In genomic region chr2:135252805-135253458, GRCh38 we compare ENCODE assay signal across 16 cellular contexts.
DNase-seq lines count a peak whose midpoint lies in the region; ATAC-seq, FAIRE-seq and TF ChIP-seq lines count a peak whose summit lies in the region.
"Had no signal": no experiment of that assay in that cellular context is flagged by ENCODE, and none has a peak within 500 bp of the region (broad histone marks: within the 10 kb centered on the region; RNA-seq: fewer than 3 reads in every experiment).

No MANE protein-coding gene starts in this region.

- no peak overlapping the region for H4K91ac ChIP-seq in H1 (replicated peaks; ENCODE audit: insufficient read length, low read length)

- H2AFZ ChIP-seq in HepG2 (ENCODE audit: low read length) (no peak overlapping the region), H1 (ENCODE audit: low read length) (no peak overlapping the region)

- no peak for TF ChIP-seq RAD21 in HepG2 (CRISPR knock-in tag; IDR thresholded peaks at IDR 0.05)
- no peak for TF ChIP-seq RAD21 in H1 (IDR thresholded peaks at IDR 0.05 in 1 of 2, conservative IDR thresholded peaks at IDR 0.05 in 1 of 2; ENCODE audit: low read depth in 2 of 2, low read length in 2 of 2)

- no peak overlapping the region for H3K23ac ChIP-seq in H1 (ENCODE audit: insufficient read length)

- DNase-seq in HepG2 (ENCODE audit: low spot score) (no peak), right lobe of liver (no peak), H1 (ENCODE audit: low read depth in 1 of 2, low spot score in 2 of 2) (no peak), iPS-NIHi7 (ENCODE audit: extremely low spot score) (peak; percentile 15), GM13976 (ENCODE audit: low spot score) (no peak), NCI-H446 treated with DMSO at 0.1 percent for 48 hours (lab: John Stamatoyannopoulos, UW) (no peak)
- no peak for DNase-seq in activated CD4-positive, alpha-beta T cell treated with anti-CD3 and anti-CD28 coated beads for 4 hours
- DNase-seq: CD8-positive, alpha-beta T cell; COR-L47; DND-41; GF-D8; HCEC 1CT; HFFc6 had no signal

- no TSS peak for BruUV-seq in HepG2 (replicated peaks; lab: Mats Ljungman, UMichigan)

- no peaks in the 10 kb centered on the region for H3K4me1 ChIP-seq in HepG2 (ENCODE audit: insufficient read depth, low read length)
- H3K4me1 ChIP-seq in right lobe of liver: no peaks in the 10 kb centered on the region
- H3K4me1 ChIP-seq in H1 (replicated peaks in 1 of 4; ENCODE audit: control insufficient read depth in 3 of 4, insufficient read depth in 4 of 4, low read length in 3 of 4): peaks cover 0 to 7% (median 5%) of the 10 kb centered on the region in 4 experiments; a peak in 4 of 7 replicates

- 0 out of 2 replicates have a peak overlapping the region, but pooled peaks have one; percentile 24 for H2AK5ac ChIP-seq in H1 (ENCODE audit: low read depth, low read length)

- WGBS in HepG2 (ENCODE audit: low lambda C conversion rate): 88% methylated on average over 2 of the region's 2 CpGs
- 81% methylated on average over 2 of the region's 2 CpGs for WGBS in right lobe of liver (ENCODE audit: insufficient coverage, low coverage, low lambda C conversion rate, missing lambda C conversion rate)
- WGBS in H1 (ENCODE audit: extremely low coverage in 1 of 2, insufficient coverage in 1 of 2, insufficient read length in 1 of 2, insufficient replicate concordance in 2 of 2, low coverage in 1 of 2, low lambda C conversion rate in 2 of 2, missing lambda C conversion rate in 1 of 2), 2 experiments: 83% methylated on average over 2 of the region's 2 CpGs; no CpG with 5 or more reads in 1 of the 2 experiments

- H2BK20ac ChIP-seq in H1 (ENCODE audit: low read length): no peak overlapping the region

- H3K9ac ChIP-seq in HepG2 (ENCODE audit: insufficient read depth, low read depth, low read length): no peak overlapping the region
- no peak overlapping the region for H3K9ac ChIP-seq in H1 (replicated peaks in 1 of 4; ENCODE audit: extremely low read depth in 1 of 4, low read depth in 3 of 4, low read length in 3 of 4)

- in situ Hi-C loops in HepG2 (cut with HindIII; ENCODE audit: extremely low pct_ligation_motif_present, low pct_unique_long_range_greater_than_20kb): no loop called here
- in situ Hi-C loops in GM13976 (cut with MboI; ENCODE audit: low sequenced_read_pairs, unreplicated experiment): no loop called here

- 0 out of 2 replicates have a peak, but pooled peaks cover 5% of the 10 kb centered on the region for H3K9me3 ChIP-seq in HepG2 (ENCODE audit: low read length)
- no peaks in the 10 kb centered on the region for H3K9me3 ChIP-seq in right lobe of liver
- H3K9me3 ChIP-seq in H1 (ENCODE audit: insufficient read depth in 2 of 2, low read depth in 1 of 2, low read length in 1 of 2): peaks cover 4 to 7% of the 10 kb centered on the region in 2 experiments; a peak in 3 of 4 replicates

- TF ChIP-seq POLR2A in HepG2 (IDR thresholded peaks at IDR 0.05; ENCODE audit: insufficient read depth in 1 of 2, low read depth in 2 of 2, low read length in 2 of 2) (no peak), right lobe of liver (IDR thresholded peaks at IDR 0.05) (no peak), H1 (IDR thresholded peaks at IDR 0.05; ENCODE audit: control extremely low read depth in 1 of 2, low read depth in 2 of 2, low read length in 2 of 2) (no peak)

- no peak overlapping the region for H2BK15ac ChIP-seq in H1 (ENCODE audit: low read length)

- FAIRE-seq in HepG2 (lab: Jason Lieb, UNC) (no peak), H1 (lab: Jason Lieb, UNC) (no peak)
- FAIRE-seq: D721Med, K562 had no signal

- CTCF ChIA-PET in HepG2 (lab: Yijun Ruan, JAX; ENCODE audit: low intra/inter-chr PET ratio, low total read pairs): no interaction called here
- CTCF ChIA-PET in H1 (lab: Charles Lee; ENCODE audit: partially characterized antibody): interaction anchor here (0.6 to 1.2 kb wide), 3 partner anchors 11 to 248 kb away, joined by 3 read pairs; no protein-coding TSS in a partner anchor

- H3K56ac ChIP-seq in H1 (replicated peaks; ENCODE audit: insufficient read length, low read depth, low read length): no peak overlapping the region

- H2BK5ac ChIP-seq in H1 (ENCODE audit: low read depth, low read length): no peak overlapping the region

- peaks cover 0 to 3% of the 10 kb centered on the region in 2 experiments; a peak in 2 of 5 replicates for H3K36me3 ChIP-seq in HepG2 (replicated peaks in 1 of 2; ENCODE audit: control insufficient read depth in 1 of 2, insufficient read depth in 2 of 2, low read length in 2 of 2)
- no peaks in the 10 kb centered on the region for H3K36me3 ChIP-seq in right lobe of liver
- H3K36me3 ChIP-seq in H1 (ENCODE audit: control insufficient read depth in 2 of 4, insufficient read depth in 4 of 4, low read length in 3 of 4): peaks cover 0 to 4% (median 0%) of the 10 kb centered on the region in 4 experiments; a peak in 1 of 8 replicates

- ATAC-seq in HepG2 (peak; percentile 58), right lobe of liver (no peak)
- ATAC-seq: CD8-positive, alpha-beta T cell; K562 had no signal

- no peaks in the 10 kb centered on the region for H3K23me2 ChIP-seq in H1 (ENCODE audit: low read depth, low read length)

- TF ChIP-seq EP300 in HepG2 (IDR thresholded peaks at IDR 0.05; ENCODE audit: low read depth in 2 of 2, low read length in 2 of 2) (no peak), HepG2 (CRISPR knock-in tag; IDR thresholded peaks at IDR 0.05; ENCODE audit: borderline replicate concordance) (no peak), H1 (IDR thresholded peaks at IDR 0.05; ENCODE audit: borderline replicate concordance in 1 of 2, low read depth in 2 of 2, low read length in 2 of 2) (no peak)

- H3K4me2 ChIP-seq in HepG2 (ENCODE audit: low read depth, low read length) (no peak overlapping the region), H1 (ENCODE audit: insufficient read depth in 1 of 2, low read depth in 2 of 2, low read length in 2 of 2) (no peak overlapping the region; a peak in 1 of 4 replicates)

- TF ChIP-seq CTCF in HepG2 (CRISPR knock-in tag; IDR thresholded peaks at IDR 0.05) (no peak), right lobe of liver (IDR thresholded peaks at IDR 0.05) (no peak), H1 (IDR thresholded peaks at IDR 0.05; ENCODE audit: control extremely low read depth in 1 of 3, insufficient read depth in 1 of 3, low read depth in 1 of 3, low read length in 3 of 3) (no peak), GM13976 (IDR thresholded peaks at IDR 0.05; ENCODE audit: borderline replicate concordance, control extremely low read depth, extremely low read depth, insufficient read depth, missing control alignments) (no peak)

- H3K4ac ChIP-seq in H1 (replicated peaks; ENCODE audit: insufficient read length, low read depth, low read length): no peak overlapping the region

- H3K18ac ChIP-seq in H1 (ENCODE audit: extremely low read depth, low read length): no peak overlapping the region

- POLR2A ChIA-PET in HepG2 (lab: Yijun Ruan, JAX): no interaction called here
- POLR2A ChIA-PET in H1 (lab: Charles Lee; ENCODE audit: partially characterized antibody): interaction anchor here (1.4 kb wide), 1 partner anchor 13 kb away, joined by 5 read pairs; no protein-coding TSS in a partner anchor

- no peak overlapping the region for H4K8ac ChIP-seq in H1 (ENCODE audit: extremely low read depth, insufficient read depth, low read length)

- no peak overlapping the region for H4K5ac ChIP-seq in H1 (ENCODE audit: insufficient read length, low read depth, low read length)

- H3K79me1 ChIP-seq in H1 (ENCODE audit: low read depth, low read length): no peaks in the 10 kb centered on the region

- H3K14ac ChIP-seq in H1 (ENCODE audit: insufficient read length): no peak overlapping the region

- H3K4me3 ChIP-seq in HepG2 (replicated peaks in 1 of 3; ENCODE audit: insufficient read depth in 1 of 3, low read depth in 2 of 3, low read length in 3 of 3) (no peak overlapping the region), right lobe of liver (no peak overlapping the region), H1 (ENCODE audit: extremely low read depth in 1 of 4, insufficient read depth in 2 of 4, low read depth in 3 of 4, low read length in 4 of 4) (no peak overlapping the region)
- H3K4me3 ChIP-seq: K562 had no signal

- H3K79me2 ChIP-seq in HepG2 (ENCODE audit: insufficient read depth, low read length): no peaks in the 10 kb centered on the region
- no peaks in the 10 kb centered on the region for H3K79me2 ChIP-seq in H1 (ENCODE audit: control insufficient read depth in 1 of 2, insufficient read depth in 2 of 2, low read length in 2 of 2)

- H3K27ac ChIP-seq in HepG2 (ENCODE audit: extremely low read length, insufficient read depth, low read length): no peak overlapping the region
- no peak overlapping the region for H3K27ac ChIP-seq in right lobe of liver
- no peak overlapping the region for H3K27ac ChIP-seq in H1 (ENCODE audit: low read depth, low read length)
- H3K27ac ChIP-seq: 22Rv1 had no signal

- H3K27me3 ChIP-seq in HepG2 (ENCODE audit: control insufficient read depth in 1 of 2, insufficient read depth in 2 of 2, low read length in 2 of 2) (no peaks in the 10 kb centered on the region), right lobe of liver (no peaks in the 10 kb centered on the region), H1 (replicated peaks in 1 of 4; ENCODE audit: control insufficient read depth in 3 of 4, extremely low read depth in 1 of 4, insufficient read depth in 3 of 4, low read length in 3 of 4) (no peaks in the 10 kb centered on the region)

- H4K20me1 ChIP-seq in HepG2 (ENCODE audit: insufficient read depth, low read length): no peaks in the 10 kb centered on the region
- no peaks in the 10 kb centered on the region for H4K20me1 ChIP-seq in H1 (replicated peaks in 1 of 2; ENCODE audit: control insufficient read depth in 1 of 2, insufficient read depth in 2 of 2, low read length in 2 of 2)

- no peak overlapping the region for H2BK12ac ChIP-seq in H1 (ENCODE audit: low read depth, low read length)

- H2BK120ac ChIP-seq in H1 (replicated peaks; ENCODE audit: low read depth, low read length): no peak overlapping the region

- intact Hi-C loops in HepG2 (cut with micrococcal nuclease; ENCODE audit: unreplicated experiment): no loop called here
- intact Hi-C loops in right lobe of liver (cut with DNase I): no loop called here

TF ChIP-seq in HepG2, 621 proteins besides CTCF, POLR2A, EP300 and RAD21 (continues in another document):
- TF ChIP-seq ZNF180 (CRISPR knock-in tag; IDR thresholded peaks at IDR 0.05; ENCODE audit: borderline replicate concordance, low read depth): no peak
- no peak for TF ChIP-seq ARNT2 (CRISPR knock-in tag; IDR thresholded peaks at IDR 0.05; ENCODE audit: low read depth)
- TF ChIP-seq MAFF (IDR thresholded peaks at IDR 0.05; ENCODE audit: low read depth, low read length): no peak
- TF ChIP-seq CBX5 (CRISPR knock-in tag; IDR thresholded peaks at IDR 0.05; ENCODE audit: borderline replicate concordance): no peak

TF ChIP-seq in H1, 55 proteins besides CTCF, POLR2A, EP300 and RAD21 (continues in another document):
- TF ChIP-seq SP2 (IDR thresholded peaks at IDR 0.05; ENCODE audit: low read length) (no peak), SIRT6 (IDR thresholded peaks at IDR 0.05; ENCODE audit: low read length) (no peak), CHD1 (IDR thresholded peaks at IDR 0.05; ENCODE audit: low read depth, low read length) (no peak), KDM1A (IDR thresholded peaks at IDR 0.05; ENCODE audit: borderline replicate concordance, low read length) (no peak), TAF1 (IDR thresholded peaks at IDR 0.05; ENCODE audit: low read depth, low read length) (no peak)
